In the genomic region with DNA sequence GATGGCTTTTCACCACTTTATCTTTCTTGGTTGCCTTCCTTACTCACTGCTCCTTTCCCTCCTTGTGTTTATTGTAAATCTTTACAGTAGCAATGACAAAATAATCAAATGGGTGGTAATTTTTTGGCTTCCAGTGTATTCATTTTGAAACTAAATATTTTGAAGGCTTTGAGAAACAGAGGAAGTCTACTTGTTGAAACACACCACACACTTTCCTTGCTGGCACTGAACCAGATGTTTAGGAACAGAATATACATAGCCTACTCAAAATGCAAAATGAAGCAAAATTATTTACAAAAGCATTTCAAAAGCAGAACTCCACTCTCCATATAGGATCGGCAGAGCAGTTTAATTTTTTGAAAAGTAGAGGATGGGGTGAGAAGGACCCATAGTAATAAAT, we compare ENCODE assay signal across 17 cellular contexts.
A peak's percentile ranks its signal among the peaks of the same experiment; 100 is the strongest.
DNase-seq lines count a peak whose midpoint lies in the region; ATAC-seq and TF ChIP-seq lines count a peak whose summit lies in the region.
"Had no signal": no experiment of that assay in that cellular context is flagged by ENCODE, and none has a peak within 500 bp of the region (broad histone marks: within the 10 kb centered on the region; RNA-seq: fewer than 3 reads in every experiment).

No MANE protein-coding gene starts in this region.

- peak overlapping the region; percentile 97 for H3K27ac ChIP-seq in stomach smooth muscle (ENCODE audit: low read length)
- H3K27ac ChIP-seq: KMS-11, WERI-Rb-1 had no signal

- DNase-seq in HFF-Myc (ENCODE audit: extremely low read depth, low read depth), result no peak
- peak; percentile 38 for DNase-seq in fibroblast of villous mesenchyme (ENCODE audit: low read depth)
- DNase-seq in GF-D8 (lab: John Stamatoyannopoulos, UW), result no peak
- no peak for DNase-seq in NCI-H2171 treated with DMSO at 0.1 percent for 48 hours (lab: John Stamatoyannopoulos, UW)
- no peak for DNase-seq in OCI-M1 (lab: John Stamatoyannopoulos, UW)
- DNase-seq: activated naive CD4-positive, alpha-beta T cell treated with Interleukin-2 at 50 U/mL for 16 hours; CD4-positive, alpha-beta memory T cell; GDM1; midbrain; NCI-H69; retina; stimulated activated naive CD8-positive, alpha-beta T cell treated with anti-CD3 and anti-CD28 coated beads, Interleukin-15, amount 100 ng/mL, for 72 hours; WERI-Rb-1 had no signal

- no peak for TF ChIP-seq CTCF in HFF-Myc (IDR thresholded peaks at IDR 0.05; ENCODE audit: low read depth, low read length, missing control alignments)
- TF ChIP-seq CTCF in WI38 (IDR thresholded peaks at IDR 0.05; ENCODE audit: low read depth, low read length), result no peak
- no peak for TF ChIP-seq CTCF in fibroblast of villous mesenchyme (IDR thresholded peaks at IDR 0.05; ENCODE audit: insufficient read depth, low read depth, low read length)

- no peaks in the 10 kb centered on the region for H3K36me3 ChIP-seq in stomach smooth muscle (ENCODE audit: control insufficient read depth in 2 of 2, insufficient read depth in 2 of 2, low read length in 2 of 2)
- H3K36me3 ChIP-seq: WERI-Rb-1 had no signal

- H3K27me3 ChIP-seq in stomach smooth muscle (ENCODE audit: control insufficient read depth in 1 of 2, insufficient read depth in 2 of 2, low read length in 2 of 2), result no peaks in the 10 kb centered on the region

- ATAC-seq in GM21367 (IDR thresholded peaks at IDR 0.05; ENCODE audit: unreplicated experiment), result no peak
- ATAC-seq: stimulated activated naive CD8-positive, alpha-beta T cell treated with anti-CD3 and anti-CD28 coated beads, Interleukin-15, amount 100 ng/mL, for 72 hours had no signal

- peak overlapping the region; percentile 88 to 95 for H3K9ac ChIP-seq in stomach smooth muscle (ENCODE audit: low read length in 2 of 2)
- H3K9ac ChIP-seq: KMS-11 had no signal

- no peaks in the 10 kb centered on the region for H3K9me3 ChIP-seq in stomach smooth muscle (ENCODE audit: control insufficient read depth in 2 of 2, low read length in 2 of 2)

- peaks cover 42% of the 10 kb centered on the region for H3K4me1 ChIP-seq in stomach smooth muscle (ENCODE audit: control insufficient read depth, insufficient read depth, low read length)

- H3K4me3 ChIP-seq in HFF-Myc (replicated peaks; ENCODE audit: low read depth, low read length), result peak overlapping the region; percentile 57
- peak overlapping the region; percentile 81 for H3K4me3 ChIP-seq in WI38 (ENCODE audit: low read depth, low read length)
- H3K4me3 ChIP-seq in fibroblast of villous mesenchyme (ENCODE audit: low read depth, low read length), result peak overlapping the region; percentile 67
- H3K4me3 ChIP-seq in stomach smooth muscle (ENCODE audit: low read length in 2 of 2), result peak overlapping the region; percentile 85 to 94
